Comparison of ENCODE assay signal across 20 cellular contexts in genomic region chr17:71821512-71821911, GRCh38.
DNase-seq lines count a peak whose midpoint lies in the region; ATAC-seq and TF ChIP-seq lines count a peak whose summit lies in the region.
"Had no signal": no experiment of that assay in that cellular context is flagged by ENCODE, and none has a peak within 500 bp of the region (broad histone marks: within the 10 kb centered on the region; RNA-seq: fewer than 3 reads in every experiment).

No MANE protein-coding gene starts in this region.

- H3K4me2 ChIP-seq in PC-3 (ENCODE audit: low read length) = peak overlapping the region; percentile 52

- intact Hi-C loops in PC-3 (cut with micrococcal nuclease) = loop anchor here (5.0 to 10.0 kb wide), 2 partner anchors 101 to 293 kb away; no protein-coding TSS in a partner anchor

- TF ChIP-seq CTCF in PC-3 (conservative IDR thresholded peaks at IDR 0.05; ENCODE audit: low read depth, low read length) (no peak), fibroblast of mammary gland (conservative IDR thresholded peaks at IDR 0.05; ENCODE audit: control insufficient read depth, insufficient read depth, low read depth, low read length) (no peak)

- BruUV-seq in PC-3 (replicated peaks; lab: Mats Ljungman, UMichigan) = no TSS peak

- H2AFZ ChIP-seq in PC-3 (ENCODE audit: low read length) = peak overlapping the region; percentile 0; the same call in 1 of the 2 replicates

- peaks cover 18% of the 10 kb centered on the region for H3K4me1 ChIP-seq in PC-3 (ENCODE audit: insufficient read depth, low read length)

- ATAC-seq in PC-3 = peak; percentile 94
- ATAC-seq: Panc1, SK-N-SH treated with all-trans-retinoic acid at 6 μM for 48 hours had no signal

- no peaks in the 10 kb centered on the region for H3K9me3 ChIP-seq in PC-3 (ENCODE audit: low read length)
- H3K9me3 ChIP-seq in MG63 = no peaks in the 10 kb centered on the region

- no peak overlapping the region for H3K9ac ChIP-seq in PC-3 (ENCODE audit: low read length)

- H3K9me2 ChIP-seq in PC-3 (replicated peaks; ENCODE audit: low read length) = 0 out of 2 replicates have a peak, but pooled peaks cover 4% of the 10 kb centered on the region

- POLR2A ChIA-PET in PC-3 (lab: Charles Lee; ENCODE audit: unreplicated experiment) = interaction anchor here (0.6 kb wide), 1 partner anchor 138 kb away, joined by 3 read pairs; no protein-coding TSS in a partner anchor

- H3K27me3 ChIP-seq in PC-3 (ENCODE audit: low read length) (no peaks in the 10 kb centered on the region), MG63 (no peaks in the 10 kb centered on the region; the same call in 1 of the 2 replicates)

- H3K36me3 ChIP-seq in PC-3 (ENCODE audit: low read depth, low read length) (no peaks in the 10 kb centered on the region), MG63 (no peaks in the 10 kb centered on the region)

- no peaks in the 10 kb centered on the region for H4K20me1 ChIP-seq in PC-3 (ENCODE audit: low read length)

- CTCF ChIA-PET in PC-3 (lab: Charles Lee) = no interaction called here

- peak; percentile 34 for DNase-seq in ELR (ENCODE audit: low read depth)
- peak; percentile 91 for DNase-seq in PC-3
- DNase-seq in fibroblast of mammary gland (ENCODE audit: low read depth) = peak; percentile 4
- peak; percentile 2 for DNase-seq in renal cortical epithelial cell (ENCODE audit: low read depth)
- DNase-seq in DMS 273 treated with DMSO at 0.1 percent for 48 hours (lab: John Stamatoyannopoulos, UW) = no peak
- DNase-seq in NCI-H2196 (lab: John Stamatoyannopoulos, UW; ENCODE audit: unreplicated experiment) = no peak
- DNase-seq in MG63 = no peak
- DNase-seq: CD4-positive, alpha-beta T cell; COR-L47; GDM1; Kasumi-1; NCI-H1092 treated with DMSO at 0.1 percent for 48 hours; NCI-H1436 treated with DMSO at 0.1 percent for 48 hours; NCI-H1930; NCI-H226; NCI-H524; NCI-H774; NK-92 treated with Interleukin-12 subunit alpha and Interleukin-12 subunit beta, amount 100 ng/mL, for 24 hours had no signal

- peaks cover 4% of the 10 kb centered on the region for H3F3A ChIP-seq in PC-3 (ENCODE audit: low read length, unreplicated experiment)

- no peaks in the 10 kb centered on the region for H3K79me2 ChIP-seq in PC-3 (ENCODE audit: low read length)

- H3K27ac ChIP-seq in PC-3 (ENCODE audit: low read length) = peak overlapping the region; percentile 55

- no peak overlapping the region for H3K4me3 ChIP-seq in PC-3 (ENCODE audit: low read length)
- no peak overlapping the region for H3K4me3 ChIP-seq in fibroblast of mammary gland (ENCODE audit: control insufficient read depth, low read depth, low read length)
- no peak overlapping the region for H3K4me3 ChIP-seq in MG63

Comparison
In these comparisons a context has a peak if more than half of its experiments do, and no peak if none do; other contexts are left out.
1. DNase-seq: peak in ELR (single experiment), PC-3 (single experiment), fibroblast of mammary gland (single experiment) and renal cortical epithelial cell (single experiment); none in DMS 273 treated with DMSO at 0.1 percent for 48 hours (single experiment), NCI-H2196 (single experiment) and MG63 (single experiment).